ENCODE assay signal across 1 cellular context in the genomic region with DNA sequence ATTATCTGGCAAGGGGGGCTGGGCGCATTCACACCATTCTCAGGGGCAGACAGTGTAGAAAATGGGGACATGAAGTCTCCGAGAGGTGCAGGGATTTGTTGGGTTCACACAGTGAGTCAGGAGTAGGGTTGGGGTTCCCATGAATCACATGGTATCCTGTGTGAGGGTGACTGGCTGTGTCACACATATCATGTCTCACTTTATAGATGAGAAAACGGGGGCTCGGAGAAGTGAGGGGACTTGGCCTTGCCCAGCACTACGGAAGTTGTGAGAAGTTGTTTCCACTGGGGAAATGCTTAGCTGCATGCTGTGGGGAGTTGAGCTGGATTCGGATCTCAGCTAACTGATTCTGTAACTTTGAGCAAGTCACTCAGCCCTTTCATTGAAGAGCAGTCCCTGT.
TF ChIP-seq lines count a peak whose summit lies in the region.

No MANE protein-coding gene starts in this region.

TF ChIP-seq in IMR-90, 13 proteins besides CTCF, POLR2A, EP300 and RAD21:
- TF ChIP-seq FOS (IDR thresholded peaks at IDR 0.05; ENCODE audit: low read depth, low read length) (no peak), CHD1 (IDR thresholded peaks at IDR 0.05; ENCODE audit: low read depth, low read length) (no peak), ELK1 (IDR thresholded peaks at IDR 0.05; ENCODE audit: borderline replicate concordance, low read depth, low read length) (no peak), RCOR1 (IDR thresholded peaks at IDR 0.05; ENCODE audit: insufficient replicate concordance, low read length) (no peak), MXI1 (IDR thresholded peaks at IDR 0.05; ENCODE audit: borderline replicate concordance, low read depth, low read length) (no peak), NFE2L2 (IDR thresholded peaks at IDR 0.05; ENCODE audit: low read depth, low read length) (no peak), CEBPB (IDR thresholded peaks at IDR 0.05; ENCODE audit: low read depth, low read length) (no peak), MAFK (IDR thresholded peaks at IDR 0.05; ENCODE audit: low read depth, low read length) (no peak), SMC3 (IDR thresholded peaks at IDR 0.05; ENCODE audit: low read depth, low read length) (no peak), RFX5 (IDR thresholded peaks at IDR 0.05; ENCODE audit: low read depth, low read length) (no peak)
